11 cellular contexts compared by ENCODE assay signal in the genomic region with DNA sequence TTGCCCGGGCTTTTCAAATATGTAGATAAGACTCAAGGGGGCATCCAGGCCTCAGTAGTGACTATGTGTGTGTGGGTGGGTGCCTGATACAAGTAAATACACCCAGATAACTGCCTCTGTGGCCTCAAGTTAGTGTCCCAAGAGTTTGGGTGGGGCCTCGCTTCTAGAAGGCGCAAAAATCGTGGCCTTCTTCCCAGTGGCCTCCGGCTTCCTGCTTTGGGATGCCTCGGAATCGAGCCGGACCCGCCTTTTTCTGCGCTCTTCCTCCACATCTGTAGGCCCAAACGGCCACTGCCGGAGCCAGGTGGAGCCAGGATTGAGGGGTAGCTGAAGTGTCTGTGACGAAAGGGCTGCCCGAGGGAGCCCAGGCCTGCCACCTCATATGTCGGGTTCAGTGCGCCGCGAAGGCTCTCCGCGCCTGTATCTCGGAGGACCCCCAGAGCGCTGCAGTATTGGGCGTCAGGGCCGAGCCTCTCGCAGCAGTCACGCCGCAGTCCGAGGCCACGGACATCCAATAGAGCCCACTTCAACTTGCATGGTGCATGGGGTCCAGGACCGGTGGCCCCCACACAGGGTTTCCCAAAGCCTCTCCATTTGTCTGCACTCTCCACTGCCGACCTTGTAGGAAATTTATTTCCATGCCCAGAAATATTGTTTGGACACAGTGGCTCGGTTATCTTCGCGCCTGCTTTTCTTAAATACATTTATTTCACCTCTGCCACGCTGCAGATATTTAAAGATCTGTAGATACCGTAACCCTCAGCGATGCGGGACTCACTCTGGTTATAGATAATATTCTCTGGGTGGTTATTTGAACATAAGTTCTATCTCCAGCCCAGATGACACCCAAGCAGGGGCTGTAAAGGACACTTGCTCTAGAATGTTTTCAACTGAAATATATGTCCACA. TPM values are rescaled to one million over a fixed set of nuclear protein-coding genes. Genes with fewer than 3 reads are reported as not detected.
DNase-seq lines count a peak whose midpoint lies in the region; ATAC-seq, FAIRE-seq and TF ChIP-seq lines count a peak whose summit lies in the region.
"Had no signal": no experiment of that assay in that cellular context is flagged by ENCODE, and none has a peak within 500 bp of the region (broad histone marks: within the 10 kb centered on the region; RNA-seq: fewer than 3 reads in every experiment).

No MANE protein-coding gene starts in this region.

- H3F3A ChIP-seq in PC-9 (ENCODE audit: insufficient read depth, low read depth): peaks cover 31% of the 10 kb centered on the region

- peaks cover 16% of the 10 kb centered on the region for H3K4me1 ChIP-seq in CD8-positive, alpha-beta T cell (ENCODE audit: insufficient read depth, low read length)
- H3K4me1 ChIP-seq in PC-9 (replicated peaks; ENCODE audit: insufficient read depth) (peaks cover 14% of the 10 kb centered on the region), gastroesophageal sphincter (peaks cover 0 to 57% (median 4%) of the 10 kb centered on the region in 3 donors), pancreas (peaks cover 0 to 4% (median 0%) of the 10 kb centered on the region in 3 donors)

- TF ChIP-seq EP300 in gastroesophageal sphincter (IDR thresholded peaks at IDR 0.05): no peak

- FAIRE-seq in pancreas (lab: Jason Lieb, UNC): no peak

- H3K27me3 ChIP-seq in CD8-positive, alpha-beta T cell (ENCODE audit: insufficient read depth, low read length): peaks cover 20% of the 10 kb centered on the region
- H3K27me3 ChIP-seq in PC-9 (ENCODE audit: insufficient read depth, low read depth) (no peaks in the 10 kb centered on the region), gastroesophageal sphincter (no peaks in the 10 kb centered on the region), pancreas (no peaks in the 10 kb centered on the region)

- H3K4me3 Mint-ChIP-seq in CD8-positive, alpha-beta T cell: peak overlapping the region; percentile 64
- H3K4me3 Mint-ChIP-seq in activated T-helper 2 cell treated with anti-CD3 and anti-CD28 coated beads, Interferon-gamma antibody, Interleukin-2, Interleukin-4, amounts not matched to agents 10 μg/mL and 5 μg/mL and 100 μg/mL, durations not matched to agents 14 hours and 24 hours and 36 hours (ENCODE audit: low read depth): no peak overlapping the region
- H3K4me3 Mint-ChIP-seq in stimulated activated naive CD8-positive, alpha-beta T cell treated with anti-CD3 and anti-CD28 coated beads, Interleukin-15, amount 100 ng/mL, for 72 hours: no peak overlapping the region

- H3K4me3 ChIP-seq in CD8-positive, alpha-beta T cell (ENCODE audit: low read depth, low read length): no peak overlapping the region
- H3K4me3 ChIP-seq in PC-9 (no peak overlapping the region; the same call in 1 of the 2 replicates), gastroesophageal sphincter (peak overlapping the region in 1 of 2 donors; percentile 100), pancreas (peak overlapping the region in 1 of 4 donors; percentile 61)

- peaks cover 60% of the 10 kb centered on the region for H3K79me2 ChIP-seq in PC-9 (ENCODE audit: low read depth)

- no peaks in the 10 kb centered on the region for H3K36me3 Mint-ChIP-seq in CD8-positive, alpha-beta T cell
- H3K36me3 Mint-ChIP-seq in activated T-helper 2 cell treated with anti-CD3 and anti-CD28 coated beads, Interferon-gamma antibody, Interleukin-2, Interleukin-4, amounts not matched to agents 10 μg/mL and 5 μg/mL and 100 μg/mL, durations not matched to agents 14 hours and 24 hours and 36 hours (ENCODE audit: low read depth): no peaks in the 10 kb centered on the region

- H3K4me1 Mint-ChIP-seq in CD8-positive, alpha-beta T cell (ENCODE audit: low read depth): peaks cover 40% of the 10 kb centered on the region
- H3K4me1 Mint-ChIP-seq in activated T-helper 2 cell treated with anti-CD3 and anti-CD28 coated beads, Interferon-gamma antibody, Interleukin-2, Interleukin-4, amounts not matched to agents 10 μg/mL and 5 μg/mL and 100 μg/mL, durations not matched to agents 14 hours and 24 hours and 36 hours (ENCODE audit: low read depth): peaks cover 23% of the 10 kb centered on the region
- H3K4me1 Mint-ChIP-seq in stimulated activated naive CD8-positive, alpha-beta T cell treated with anti-CD3 and anti-CD28 coated beads, Interleukin-15, amount 100 ng/mL, for 72 hours: peaks cover 39% of the 10 kb centered on the region

- no TSS peak for BruUV-seq in PC-9 (replicated peaks; lab: Mats Ljungman, UMichigan)

- no peak for TF ChIP-seq POLR2A in gastroesophageal sphincter (IDR thresholded peaks at IDR 0.05)

- 69 to 96% methylated on average over 16 to 19 of the region's 38 CpGs for WGBS in gastroesophageal sphincter (ENCODE audit: low coverage in 1 of 2), 2 donors
- WGBS in pancreas, 2 donors: 80 to 87% methylated on average over 38 of the region's 38 CpGs

- no peaks in the 10 kb centered on the region for H4K20me1 ChIP-seq in PC-9 (ENCODE audit: insufficient read depth)

- POLR2A ChIA-PET in CD8-positive, alpha-beta T cell (lab: Charles Lee): no interaction called here
- POLR2A ChIA-PET in PC-9 (lab: Charles Lee; ENCODE audit: unreplicated experiment): no interaction called here

- peaks cover 63% of the 10 kb centered on the region for H3K27me3 Mint-ChIP-seq in CD8-positive, alpha-beta T cell (ENCODE audit: low read depth)
- H3K27me3 Mint-ChIP-seq in activated T-helper 2 cell treated with anti-CD3 and anti-CD28 coated beads, Interferon-gamma antibody, Interleukin-2, Interleukin-4, amounts not matched to agents 10 μg/mL and 5 μg/mL and 100 μg/mL, durations not matched to agents 14 hours and 24 hours and 36 hours (ENCODE audit: low read depth): peaks cover 74% of the 10 kb centered on the region
- peaks cover 96% of the 10 kb centered on the region for H3K27me3 Mint-ChIP-seq in stimulated activated naive CD8-positive, alpha-beta T cell treated with anti-CD3 and anti-CD28 coated beads, Interleukin-15, amount 100 ng/mL, for 72 hours

- no peak for ATAC-seq in CD8-positive, alpha-beta T cell
- ATAC-seq in gastroesophageal sphincter (no peak), pancreas (no peak), GM19397 (IDR thresholded peaks at IDR 0.05; ENCODE audit: unreplicated experiment) (no peak)
- no peak for ATAC-seq in stimulated activated naive CD8-positive, alpha-beta T cell treated with anti-CD3 and anti-CD28 coated beads, Interleukin-15, amount 100 ng/mL, for 72 hours

- H3K9me3 Mint-ChIP-seq in CD8-positive, alpha-beta T cell: no peaks in the 10 kb centered on the region
- H3K9me3 Mint-ChIP-seq in activated T-helper 2 cell treated with anti-CD3 and anti-CD28 coated beads, Interferon-gamma antibody, Interleukin-2, Interleukin-4, amounts not matched to agents 10 μg/mL and 5 μg/mL and 100 μg/mL, durations not matched to agents 14 hours and 24 hours and 36 hours: no peaks in the 10 kb centered on the region
- no peaks in the 10 kb centered on the region for H3K9me3 Mint-ChIP-seq in stimulated activated naive CD8-positive, alpha-beta T cell treated with anti-CD3 and anti-CD28 coated beads, Interleukin-15, amount 100 ng/mL, for 72 hours
- H3K9me3 Mint-ChIP-seq: dendritic cell treated with granulocyte-macrophage colony-stimulating factor and Interleukin-4, amounts not matched to agents 40 ng/mL and 50 ng/mL, for 4 days had no signal

- no peak overlapping the region for H3K27ac Mint-ChIP-seq in CD8-positive, alpha-beta T cell
- H3K27ac Mint-ChIP-seq in activated T-helper 2 cell treated with anti-CD3 and anti-CD28 coated beads, Interferon-gamma antibody, Interleukin-2, Interleukin-4, amounts not matched to agents 10 μg/mL and 5 μg/mL and 100 μg/mL, durations not matched to agents 14 hours and 24 hours and 36 hours: no peak overlapping the region
- H3K27ac Mint-ChIP-seq in stimulated activated naive CD8-positive, alpha-beta T cell treated with anti-CD3 and anti-CD28 coated beads, Interleukin-15, amount 100 ng/mL, for 72 hours: no peak overlapping the region

- CTCF ChIA-PET in CD8-positive, alpha-beta T cell (lab: Charles Lee): no interaction called here
- CTCF ChIA-PET in PC-9 (lab: Charles Lee): interaction anchor here (0.7 kb wide), 1 partner anchor 119 kb away, joined by 6 read pairs; no protein-coding TSS in a partner anchor

- no peaks in the 10 kb centered on the region for H3K36me3 ChIP-seq in CD8-positive, alpha-beta T cell (ENCODE audit: insufficient read depth, low read length)
- H3K36me3 ChIP-seq in PC-9 (ENCODE audit: low read depth) (peaks cover 5% of the 10 kb centered on the region; the same call in 1 of the 2 replicates), gastroesophageal sphincter (no peaks in the 10 kb centered on the region), pancreas (no peaks in the 10 kb centered on the region)

- H2AFZ ChIP-seq in PC-9: no peak overlapping the region

- H3K9me3 ChIP-seq in CD8-positive, alpha-beta T cell (ENCODE audit: low read length): no peaks in the 10 kb centered on the region
- H3K9me3 ChIP-seq in PC-9 (ENCODE audit: insufficient read depth, low read depth) (no peaks in the 10 kb centered on the region), gastroesophageal sphincter (no peaks in the 10 kb centered on the region), pancreas (no peaks in the 10 kb centered on the region)

- H3K4me2 ChIP-seq in PC-9: peak overlapping the region; percentile 88; the same call in 1 of the 2 replicates

- DNase-seq in CD8-positive, alpha-beta T cell: no peak
- DNase-seq in PC-9 (peak in 1 of 2 experiments; percentile 29), pancreas (peak in 3 of 6 donors; percentile 25 to 74 (median 34)), dedifferentiated amniotic fluid mesenchymal stem cell (ENCODE audit: extremely low spot score) (no peak)
- no peak for DNase-seq in activated T-helper 2 cell treated with anti-CD3 and anti-CD28 coated beads, Interferon-gamma antibody, Interleukin-2, Interleukin-4, amounts not matched to agents 10 μg/mL and 5 μg/mL and 100 μg/mL, durations not matched to agents 14 hours and 24 hours and 36 hours (ENCODE audit: low spot score)
- no peak for DNase-seq in stimulated activated naive CD8-positive, alpha-beta T cell treated with anti-CD3 and anti-CD28 coated beads, Interleukin-15, amount 100 ng/mL, for 72 hours
- DNase-seq: DMS79 treated with DMSO at 0.1 percent for 48 hours, NCI-H2171 had no signal

- no peak overlapping the region for H3K27ac ChIP-seq in CD8-positive, alpha-beta T cell (ENCODE audit: low read depth, low read length)
- H3K27ac ChIP-seq in PC-9: no peak overlapping the region
- peak overlapping the region; percentile 97 to 100 (median 100) for H3K27ac ChIP-seq in gastroesophageal sphincter
- H3K27ac ChIP-seq in pancreas: peak overlapping the region in 3 of 4 donors; percentile 16 to 99 (median 97)

- intact Hi-C loops in CD8-positive, alpha-beta T cell (cut with DNase I, micrococcal nuclease): no loop called here
- intact Hi-C loops in PC-9 (cut with micrococcal nuclease; ENCODE audit: unreplicated experiment) (loop anchor here (10.0 kb wide), 2 partner anchors 518 to 1708 kb away; no protein-coding TSS in a partner anchor), pancreas (cut with DNase I) (loop anchor here in 1 of 3 donors (10.0 kb wide), 2 partner anchors 368 to 518 kb away; no protein-coding TSS in a partner anchor)
- intact Hi-C loops in activated T-helper 2 cell treated with anti-CD3 and anti-CD28 coated beads, Interferon-gamma antibody, Interleukin-2, Interleukin-4, amounts not matched to agents 10 μg/mL and 5 μg/mL and 100 μg/mL, durations not matched to agents 14 hours and 24 hours and 36 hours (cut with micrococcal nuclease): no loop called here

- no peaks in the 10 kb centered on the region for H3K9me2 ChIP-seq in PC-9 (ENCODE audit: insufficient read depth)

- no peak for TF ChIP-seq CTCF in CD8-positive, alpha-beta T cell (IDR thresholded peaks at IDR 0.05)
- TF ChIP-seq CTCF in PC-9 (conservative IDR thresholded peaks at IDR 0.05): no peak
- TF ChIP-seq CTCF in gastroesophageal sphincter (IDR thresholded peaks at IDR 0.05): no peak
- no peak for TF ChIP-seq CTCF in pancreas (IDR thresholded peaks at IDR 0.05)

RNA-seq across cellular contexts. Expression of gene ZNF503, which starts 4.8 kb away (rescaled TPM):
- total RNA-seq in CD8-positive, alpha-beta T cell: not detected
- total RNA-seq in PC-9 (2021) (1.4 and 1.5 TPM in 2 replicates), gastroesophageal sphincter (10 to 100 TPM; 27.3 to 83.7 (median 43.4) TPM), pancreas (10 to 100 TPM; 18.3 to 41.2 (median 25.1) TPM)
- polyA plus RNA-seq in pancreas: 10 to 100 TPM; 13.8 to 22.3 TPM
- 0.30 and 0.34 TPM in 2 replicates for total RNA-seq in activated T-helper 2 cell treated with anti-CD3 and anti-CD28 coated beads, Interferon-gamma antibody, Interleukin-2, Interleukin-4, amounts not matched to agents 10 μg/mL and 5 μg/mL and 100 μg/mL, durations not matched to agents 14 hours and 24 hours and 36 hours

RNA-seq across cellular contexts. Expression of gene LRMDA, which starts 25.0 kb away (rescaled TPM):
- not detected for total RNA-seq in CD8-positive, alpha-beta T cell
- not detected in 2 replicates for total RNA-seq in PC-9 (2021)
- total RNA-seq in gastroesophageal sphincter: 10 to 100 TPM in 1 of 4 donors, 1 to 10 TPM in 3; 7.3 to 20.1 (median 8.4) TPM
- 10 to 100 TPM in 5 of 6 donors, 1 to 10 TPM in 1; 4.6 to 21.2 (median 13.4) TPM for total RNA-seq in pancreas
- 10 to 100 TPM; 11.9 to 15.0 TPM for polyA plus RNA-seq in pancreas
- not detected in 2 replicates for total RNA-seq in activated T-helper 2 cell treated with anti-CD3 and anti-CD28 coated beads, Interferon-gamma antibody, Interleukin-2, Interleukin-4, amounts not matched to agents 10 μg/mL and 5 μg/mL and 100 μg/mL, durations not matched to agents 14 hours and 24 hours and 36 hours

Comparison
In these comparisons a context has a peak if more than half of its experiments do, and no peak if none do; other contexts are left out.
1. H3K27ac ChIP-seq: peak in gastroesophageal sphincter (4 of 4) and pancreas (3 of 4); none in CD8-positive, alpha-beta T cell (single experiment) and PC-9 (single experiment).